In the genomic region with DNA sequence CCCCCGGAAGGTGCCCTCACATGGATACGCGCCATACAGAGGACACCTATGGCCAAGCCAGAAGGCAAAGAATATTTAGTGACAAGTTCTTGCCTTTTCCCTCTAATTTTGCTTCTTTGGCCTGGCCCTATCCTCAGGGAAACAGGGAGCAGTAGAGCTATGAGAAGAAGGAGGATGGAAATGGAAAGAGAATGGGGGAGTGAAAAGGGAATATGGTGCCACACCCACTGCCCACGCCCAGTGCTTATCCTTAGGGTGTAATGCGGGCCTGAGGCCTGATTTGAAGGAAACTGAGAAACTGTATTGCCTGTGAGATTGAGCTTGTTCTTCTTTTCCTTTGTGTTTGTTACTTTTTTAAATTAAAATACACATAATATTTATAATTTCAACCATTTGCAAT, we compare ENCODE assay signal across 1 cellular context.
TF ChIP-seq lines count a peak whose summit lies in the region.

No MANE protein-coding gene starts in this region.

TF ChIP-seq in SK-N-SH treated with all-trans-retinoic acid at 6 μM for 48 hours, 23 proteins besides CTCF, POLR2A, EP300 and RAD21 (continued from another document):
- TF ChIP-seq, protein P1, sequence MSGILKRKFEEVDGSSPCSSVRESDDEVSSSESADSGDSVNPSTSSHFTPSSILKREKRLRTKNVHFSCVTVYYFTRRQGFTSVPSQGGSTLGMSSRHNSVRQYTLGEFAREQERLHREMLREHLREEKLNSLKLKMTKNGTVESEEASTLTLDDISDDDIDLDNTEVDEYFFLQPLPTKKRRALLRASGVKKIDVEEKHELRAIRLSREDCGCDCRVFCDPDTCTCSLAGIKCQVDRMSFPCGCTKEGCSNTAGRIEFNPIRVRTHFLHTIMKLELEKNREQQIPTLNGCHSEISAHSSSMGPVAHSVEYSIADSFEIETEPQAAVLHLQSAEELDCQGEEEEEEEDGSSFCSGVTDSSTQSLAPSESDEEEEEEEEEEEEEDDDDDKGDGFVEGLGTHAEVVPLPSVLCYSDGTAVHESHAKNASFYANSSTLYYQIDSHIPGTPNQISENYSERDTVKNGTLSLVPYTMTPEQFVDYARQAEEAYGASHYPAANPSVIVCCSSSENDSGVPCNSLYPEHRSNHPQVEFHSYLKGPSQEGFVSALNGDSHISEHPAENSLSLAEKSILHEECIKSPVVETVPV (CRISPR knock-in tag; IDR thresholded peaks at IDR 0.05), result no peak
- no peak for TF ChIP-seq GLIS3 (CRISPR knock-in tag; IDR thresholded peaks at IDR 0.05)
